1 cellular context compared by ENCODE assay signal in genomic region chr11:86606270-86606848, GRCh38.
TF ChIP-seq lines count a peak whose summit lies in the region.

No MANE protein-coding gene starts in this region.

TF ChIP-seq in HCT116, 20 proteins besides CTCF, POLR2A, EP300 and RAD21:
- TF ChIP-seq SP1 (IDR thresholded peaks at IDR 0.05; ENCODE audit: low read depth) (no peak), ZNF274 (IDR thresholded peaks at IDR 0.05; ENCODE audit: low read depth, low read length) (no peak), FOSL1 (IDR thresholded peaks at IDR 0.05; ENCODE audit: low read depth) (no peak), EGR1 (IDR thresholded peaks at IDR 0.05; ENCODE audit: low read depth) (no peak), ATF3 (IDR thresholded peaks at IDR 0.05) (no peak), ELF1 (IDR thresholded peaks at IDR 0.05; ENCODE audit: borderline replicate concordance, low read depth) (no peak), POLR2AphosphoS5 (IDR thresholded peaks at IDR 0.05; ENCODE audit: low read depth, low read length) (no peak), CBX3 (IDR thresholded peaks at IDR 0.05; ENCODE audit: low read depth) (no peak), JUND (IDR thresholded peaks at IDR 0.05) (no peak), SRF (IDR thresholded peaks at IDR 0.05; ENCODE audit: low read depth) (no peak), CEBPB (IDR thresholded peaks at IDR 0.05; ENCODE audit: low read depth) (no peak), ZFX (IDR thresholded peaks at IDR 0.05) (no peak), EZH2 (IDR thresholded peaks at IDR 0.05) (no peak), YY1 (IDR thresholded peaks at IDR 0.05; ENCODE audit: extremely low read depth, insufficient replicate concordance, low read depth, low read length) (no peak)
- TF ChIP-seq, protein P1, sequence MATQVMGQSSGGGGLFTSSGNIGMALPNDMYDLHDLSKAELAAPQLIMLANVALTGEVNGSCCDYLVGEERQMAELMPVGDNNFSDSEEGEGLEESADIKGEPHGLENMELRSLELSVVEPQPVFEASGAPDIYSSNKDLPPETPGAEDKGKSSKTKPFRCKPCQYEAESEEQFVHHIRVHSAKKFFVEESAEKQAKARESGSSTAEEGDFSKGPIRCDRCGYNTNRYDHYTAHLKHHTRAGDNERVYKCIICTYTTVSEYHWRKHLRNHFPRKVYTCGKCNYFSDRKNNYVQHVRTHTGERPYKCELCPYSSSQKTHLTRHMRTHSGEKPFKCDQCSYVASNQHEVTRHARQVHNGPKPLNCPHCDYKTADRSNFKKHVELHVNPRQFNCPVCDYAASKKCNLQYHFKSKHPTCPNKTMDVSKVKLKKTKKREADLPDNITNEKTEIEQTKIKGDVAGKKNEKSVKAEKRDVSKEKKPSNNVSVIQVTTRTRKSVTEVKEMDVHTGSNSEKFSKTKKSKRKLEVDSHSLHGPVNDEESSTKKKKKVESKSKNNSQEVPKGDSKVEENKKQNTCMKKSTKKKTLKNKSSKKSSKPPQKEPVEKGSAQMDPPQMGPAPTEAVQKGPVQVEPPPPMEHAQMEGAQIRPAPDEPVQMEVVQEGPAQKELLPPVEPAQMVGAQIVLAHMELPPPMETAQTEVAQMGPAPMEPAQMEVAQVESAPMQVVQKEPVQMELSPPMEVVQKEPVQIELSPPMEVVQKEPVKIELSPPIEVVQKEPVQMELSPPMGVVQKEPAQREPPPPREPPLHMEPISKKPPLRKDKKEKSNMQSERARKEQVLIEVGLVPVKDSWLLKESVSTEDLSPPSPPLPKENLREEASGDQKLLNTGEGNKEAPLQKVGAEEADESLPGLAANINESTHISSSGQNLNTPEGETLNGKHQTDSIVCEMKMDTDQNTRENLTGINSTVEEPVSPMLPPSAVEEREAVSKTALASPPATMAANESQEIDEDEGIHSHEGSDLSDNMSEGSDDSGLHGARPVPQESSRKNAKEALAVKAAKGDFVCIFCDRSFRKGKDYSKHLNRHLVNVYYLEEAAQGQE (IDR thresholded peaks at IDR 0.05; ENCODE audit: low read depth): no peak
- TF ChIP-seq, protein P2, sequence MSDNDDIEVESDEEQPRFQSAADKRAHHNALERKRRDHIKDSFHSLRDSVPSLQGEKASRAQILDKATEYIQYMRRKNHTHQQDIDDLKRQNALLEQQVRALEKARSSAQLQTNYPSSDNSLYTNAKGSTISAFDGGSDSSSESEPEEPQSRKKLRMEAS (IDR thresholded peaks at IDR 0.05): no peak
